18 cellular contexts compared by ENCODE assay signal in genomic region chr21:43927591-43928229, GRCh38.
"Had no signal": no experiment of that assay in that cellular context is flagged by ENCODE, and none has a peak within 500 bp of the region (broad histone marks: within the 10 kb centered on the region; RNA-seq: fewer than 3 reads in every experiment).

No MANE protein-coding gene starts in this region.

- H3K36me3 ChIP-seq: ovary had no signal

- H3K27me3 ChIP-seq: ovary had no signal

- H3K27me3 Mint-ChIP-seq: activated B cell treated with CpG ODN at 0.5 μM for 24 hours; stimulated activated naive B cell treated with anti-CD40 and anti-IgM and Interleukin-4, amounts not matched to agents 10 μg/mL and 1 μg/mL and 100 μg/mL, for 72 hours; T-helper 17 cell; type B pancreatic cell had no signal

- ATAC-seq: natural killer cell; stimulated activated naive B cell treated with anti-CD40 and anti-IgM and Interleukin-4, amounts not matched to agents 10 μg/mL and 1 μg/mL and 100 μg/mL, for 72 hours; T-helper 17 cell had no signal

- H3K9me3 Mint-ChIP-seq: activated B cell treated with CpG ODN at 0.5 μM for 24 hours; natural killer cell; stimulated activated naive B cell treated with anti-CD40 and anti-IgM and Interleukin-4, amounts not matched to agents 10 μg/mL and 1 μg/mL and 100 μg/mL, for 72 hours; type B pancreatic cell had no signal

- H3K4me3 ChIP-seq: ovary, skin epidermis had no signal

- H3K27ac ChIP-seq: ovary had no signal

- H3K27ac Mint-ChIP-seq: activated B cell treated with CpG ODN at 0.5 μM for 24 hours, natural killer cell, type B pancreatic cell had no signal

- H3K36me3 Mint-ChIP-seq: natural killer cell had no signal

- H3K9me3 ChIP-seq: ovary had no signal

- DNase-seq: activated B cell treated with CpG ODN at 0.5 μM for 24 hours; activated CD4-positive, alpha-beta T cell treated with anti-CD3 and anti-CD28 coated beads for 48 hours; activated CD8-positive, alpha-beta memory T cell treated with anti-CD3 and anti-CD28 coated beads, Interleukin-2, amount 50 U/mL, for 48 hours; activated naive CD4-positive, alpha-beta T cell treated with Interleukin-2 at 50 U/mL for 16 hours; aorta; cerebellar nuclear complex; effector CD8-positive, alpha-beta T cell; hippocampal formation; mesendoderm; natural killer cell; ovary; SHP77; stimulated activated CD4-positive, alpha-beta T cell treated with anti-CD3 and anti-CD28 coated beads, Interleukin-15, amount 100 ng/mL, for 24 hours; stimulated activated CD4-positive, alpha-beta T cell treated with anti-CD3 and anti-CD28 coated beads, Interleukin-4, amount 100 ng/mL, for 1 hour; stimulated activated naive B cell treated with anti-CD40 and anti-IgM and Interleukin-4, amounts not matched to agents 10 μg/mL and 1 μg/mL and 100 μg/mL, for 72 hours; T-helper 17 cell had no signal

- H3K4me3 Mint-ChIP-seq: activated B cell treated with CpG ODN at 0.5 μM for 24 hours; natural killer cell; stimulated activated naive B cell treated with anti-CD40 and anti-IgM and Interleukin-4, amounts not matched to agents 10 μg/mL and 1 μg/mL and 100 μg/mL, for 72 hours; type B pancreatic cell had no signal

- H3K4me1 Mint-ChIP-seq: natural killer cell had no signal
